Comparison of ENCODE assay signal across 32 cellular contexts in the genomic region with DNA sequence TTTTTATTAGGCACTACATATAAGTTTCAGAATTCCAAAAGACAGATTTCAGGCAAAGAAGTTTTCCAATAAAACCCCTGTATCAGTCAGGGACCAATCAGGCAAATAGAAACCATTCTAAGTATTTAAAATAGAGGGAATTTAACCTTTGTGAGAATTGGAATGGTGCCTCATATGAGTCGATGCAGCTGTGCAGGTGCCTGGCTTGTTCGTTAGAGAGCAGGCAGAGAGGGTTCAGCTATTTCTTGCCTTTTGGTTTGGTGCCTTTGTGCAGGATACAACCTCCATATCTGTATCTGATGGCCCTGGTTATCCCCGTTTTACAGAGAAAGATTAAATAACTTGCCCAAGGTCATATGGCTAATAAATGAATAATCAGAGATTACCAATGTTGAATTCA. TPM values are rescaled to one million over a fixed set of nuclear protein-coding genes. Genes with fewer than 3 reads are reported as not detected.
"Had no signal": no experiment of that assay in that cellular context is flagged by ENCODE, and none has a peak within 500 bp of the region (broad histone marks: within the 10 kb centered on the region; RNA-seq: fewer than 3 reads in every experiment).

No MANE protein-coding gene starts in this region.

- H3K4me1 Mint-ChIP-seq: stimulated activated effector memory CD8-positive, alpha-beta T cell treated with anti-CD3 and anti-CD28 coated beads, Interleukin-12 subunit alpha, Interleukin-12 subunit beta, amount 100 ng/mL, for 72 hours; stimulated activated memory B cell treated with anti-CD40 and anti-IgM and Interleukin-4, amounts not matched to agents 10 μg/mL and 1 μg/mL and 100 μg/mL, for 72 hours; stimulated activated naive B cell treated with anti-CD40 and anti-IgM and Interleukin-4, amounts not matched to agents 10 μg/mL and 1 μg/mL and 100 μg/mL, for 72 hours; stimulated activated naive CD8-positive, alpha-beta T cell treated with anti-CD3 and anti-CD28 coated beads, Interleukin-15, amount 100 ng/mL, for 72 hours had no signal

- H3K27ac Mint-ChIP-seq: stimulated activated effector memory CD8-positive, alpha-beta T cell treated with anti-CD3 and anti-CD28 coated beads, Interleukin-12 subunit alpha, Interleukin-12 subunit beta, amount 100 ng/mL, for 72 hours; stimulated activated memory B cell treated with anti-CD40 and anti-IgM and Interleukin-4, amounts not matched to agents 10 μg/mL and 1 μg/mL and 100 μg/mL, for 72 hours; stimulated activated naive B cell treated with anti-CD40 and anti-IgM and Interleukin-4, amounts not matched to agents 10 μg/mL and 1 μg/mL and 100 μg/mL, for 72 hours; stimulated activated naive CD8-positive, alpha-beta T cell treated with anti-CD3 and anti-CD28 coated beads, Interleukin-15, amount 100 ng/mL, for 72 hours; stimulated activated naive CD8-positive, alpha-beta T cell treated with anti-CD3 and anti-CD28 coated beads, Interleukin-15, Interleukin-2, amounts not matched to agents 100 ng/mL and 50 ng/mL, for 24 hours; type B pancreatic cell had no signal

- H3K36me3 ChIP-seq: stomach, suprapubic skin, thoracic aorta, thyroid gland, tibial artery, tibial nerve, transverse colon, upper lobe of left lung, upper lobe of right lung, uterus, vagina had no signal

- H3K27me3 Mint-ChIP-seq: stimulated activated memory B cell treated with anti-CD40 and anti-IgM and Interleukin-4, amounts not matched to agents 10 μg/mL and 1 μg/mL and 100 μg/mL, for 72 hours; stimulated activated naive CD8-positive, alpha-beta T cell treated with anti-CD3 and anti-CD28 coated beads, Interleukin-15, amount 100 ng/mL, for 72 hours; stimulated activated naive CD8-positive, alpha-beta T cell treated with anti-CD3 and anti-CD28 coated beads, Interleukin-15, Interleukin-2, amounts not matched to agents 100 ng/mL and 50 ng/mL, for 24 hours; type B pancreatic cell had no signal

- H3K4me3 Mint-ChIP-seq: stimulated activated effector memory CD8-positive, alpha-beta T cell treated with anti-CD3 and anti-CD28 coated beads, Interleukin-12 subunit alpha, Interleukin-12 subunit beta, amount 100 ng/mL, for 72 hours; stimulated activated memory B cell treated with anti-CD40 and anti-IgM and Interleukin-4, amounts not matched to agents 10 μg/mL and 1 μg/mL and 100 μg/mL, for 72 hours; stimulated activated naive B cell treated with anti-CD40 and anti-IgM and Interleukin-4, amounts not matched to agents 10 μg/mL and 1 μg/mL and 100 μg/mL, for 72 hours; stimulated activated naive CD8-positive, alpha-beta T cell treated with anti-CD3 and anti-CD28 coated beads, Interleukin-15, amount 100 ng/mL, for 72 hours; stimulated activated naive CD8-positive, alpha-beta T cell treated with anti-CD3 and anti-CD28 coated beads, Interleukin-15, Interleukin-2, amounts not matched to agents 100 ng/mL and 50 ng/mL, for 24 hours; type B pancreatic cell had no signal

- H3K36me3 Mint-ChIP-seq: stimulated activated effector memory CD8-positive, alpha-beta T cell treated with anti-CD3 and anti-CD28 coated beads, Interleukin-12 subunit alpha, Interleukin-12 subunit beta, amount 100 ng/mL, for 72 hours; stimulated activated memory B cell treated with anti-CD40 and anti-IgM and Interleukin-4, amounts not matched to agents 10 μg/mL and 1 μg/mL and 100 μg/mL, for 72 hours; stimulated activated naive B cell treated with anti-CD40 and anti-IgM and Interleukin-4, amounts not matched to agents 10 μg/mL and 1 μg/mL and 100 μg/mL, for 72 hours; type B pancreatic cell had no signal

- DNase-seq: stimulated activated CD4-positive, alpha-beta T cell treated with anti-CD3 and anti-CD28 coated beads, Interleukin-2, amount 100 ng/mL, for 48 hours; stimulated activated CD4-positive, alpha-beta T cell treated with anti-CD3 and anti-CD28 coated beads, Interleukin-4, amount 100 ng/mL, for 1 hour; stimulated activated CD4-positive, alpha-beta T cell treated with anti-CD3 and anti-CD28 coated beads, Interleukin-4, amount 100 ng/mL, for 24 hours; stimulated activated CD4-positive, alpha-beta T cell treated with anti-CD3 and anti-CD28 coated beads, Interleukin-4, amount 100 ng/mL, for 4 hours; stimulated activated CD8-positive, alpha-beta memory T cell treated with anti-CD3 and anti-CD28 coated beads, Interleukin-4, amount 100 ng/mL, for 48 hours; stimulated activated naive B cell treated with anti-CD40 and anti-IgM and Interleukin-4, amounts not matched to agents 10 μg/mL and 1 μg/mL and 100 μg/mL, for 72 hours; stimulated activated naive CD4-positive, alpha-beta T cell; stimulated activated naive CD4-positive, alpha-beta T cell treated with Interleukin-2 at 50 U/mL for 16 hours; stimulated activated naive CD8-positive, alpha-beta T cell treated with anti-CD3 and anti-CD28 coated beads, Interleukin-15, amount 100 ng/mL, for 72 hours; stimulated activated naive CD8-positive, alpha-beta T cell treated with anti-CD3 and anti-CD28 coated beads, Interleukin-15, Interleukin-2, amounts not matched to agents 100 U/mL and 50 U/mL, for 24 hours; stomach; substantia nigra; testis; thyroid gland; tibial artery; transverse colon; trophoblast cell; upper lobe of left lung; upper lobe of right lung; uterus had no signal

- ATAC-seq: stimulated activated effector memory CD8-positive, alpha-beta T cell treated with anti-CD3 and anti-CD28 coated beads, Interleukin-12 subunit alpha, Interleukin-12 subunit beta, amount 100 ng/mL, for 72 hours; stimulated activated memory B cell treated with anti-CD40 and anti-IgM and Interleukin-4, amounts not matched to agents 10 μg/mL and 1 μg/mL and 100 μg/mL, for 72 hours; stimulated activated naive B cell treated with anti-CD40 and anti-IgM and Interleukin-4, amounts not matched to agents 10 μg/mL and 1 μg/mL and 100 μg/mL, for 72 hours; stimulated activated naive CD8-positive, alpha-beta T cell treated with anti-CD3 and anti-CD28 coated beads, Interleukin-15, amount 100 ng/mL, for 72 hours; stimulated activated naive CD8-positive, alpha-beta T cell treated with anti-CD3 and anti-CD28 coated beads, Interleukin-15, Interleukin-2, amounts not matched to agents 100 U/mL and 50 U/mL, for 24 hours; upper lobe of right lung had no signal

- H3K27me3 ChIP-seq: stomach, suprapubic skin, testis, thyroid gland, tibial artery, tibial nerve, transverse colon, upper lobe of left lung, upper lobe of right lung, uterus, vagina had no signal

- FAIRE-seq: urothelium cell line had no signal

- H3K4me1 ChIP-seq: stomach, suprapubic skin, testis, thyroid gland, tibial artery, tibial nerve, transverse colon, upper lobe of left lung, upper lobe of right lung, uterus, vagina had no signal

- H3K9me3 ChIP-seq: stomach, suprapubic skin, testis, thoracic aorta, thyroid gland, tibial artery, tibial nerve, transverse colon, upper lobe of left lung, upper lobe of right lung, uterus, vagina had no signal

- H3K4me3 ChIP-seq: stomach, suprapubic skin, testis, thoracic aorta, thyroid gland, tibial artery, tibial nerve, transverse colon, upper lobe of left lung, upper lobe of right lung, uterus, vagina had no signal

- H3K27ac ChIP-seq: stomach, suprapubic skin, testis, thoracic aorta, thyroid gland, tibial artery, tibial nerve, transverse colon, upper lobe of left lung, upper lobe of right lung, uterus, vagina had no signal

RNA-seq across cellular contexts. Expression of gene DDX4, which starts 6.0 kb away (rescaled TPM):
- total RNA-seq: stomach, subcutaneous adipose tissue, suprapubic skin, thoracic aorta, transverse colon, upper lobe of left lung, upper lobe of right lung, ureter, vagina had no signal
- polyA plus RNA-seq: stomach, urinary bladder had no signal
